In the genomic region with DNA sequence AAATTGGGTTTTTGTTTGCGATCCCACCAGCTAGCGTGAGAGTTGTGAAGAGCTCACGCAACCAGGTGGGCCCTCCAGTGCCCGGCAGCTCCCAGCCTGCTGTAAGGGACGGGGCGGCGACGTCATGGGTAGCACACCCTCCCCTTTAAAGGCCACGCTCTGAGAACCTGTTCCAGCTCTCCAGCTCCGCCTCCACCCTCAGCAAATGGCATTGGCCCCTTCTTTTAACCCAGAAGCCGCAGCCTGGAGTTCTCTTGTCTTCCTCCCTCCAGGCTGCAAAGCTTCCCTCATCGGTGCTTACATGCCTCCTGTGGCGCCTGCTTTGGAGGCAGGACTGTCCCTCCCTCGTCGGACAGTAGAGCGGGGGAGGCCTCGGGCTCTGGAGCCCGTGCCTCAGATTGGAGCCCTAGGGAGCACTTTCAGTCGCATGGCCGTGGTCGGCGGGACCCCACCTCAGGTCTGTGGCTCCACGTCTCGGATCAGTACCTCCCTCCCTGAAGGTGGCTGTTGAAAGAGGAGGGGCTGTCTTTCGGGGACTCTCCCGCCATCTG, we compare ENCODE assay signal across 2 cellular contexts.
TF ChIP-seq lines count a peak whose summit lies in the region.

No MANE protein-coding gene starts in this region.

TF ChIP-seq in GM23338, 12 proteins besides CTCF, POLR2A, EP300 and RAD21 (continues in another document):
- TF ChIP-seq CREB1 (CRISPR knock-in tag; IDR thresholded peaks at IDR 0.05; ENCODE audit: low read depth) = no peak
- no peak for TF ChIP-seq NANOG (IDR thresholded peaks at IDR 0.05; ENCODE audit: borderline replicate concordance)
- TF ChIP-seq, protein P1, sequence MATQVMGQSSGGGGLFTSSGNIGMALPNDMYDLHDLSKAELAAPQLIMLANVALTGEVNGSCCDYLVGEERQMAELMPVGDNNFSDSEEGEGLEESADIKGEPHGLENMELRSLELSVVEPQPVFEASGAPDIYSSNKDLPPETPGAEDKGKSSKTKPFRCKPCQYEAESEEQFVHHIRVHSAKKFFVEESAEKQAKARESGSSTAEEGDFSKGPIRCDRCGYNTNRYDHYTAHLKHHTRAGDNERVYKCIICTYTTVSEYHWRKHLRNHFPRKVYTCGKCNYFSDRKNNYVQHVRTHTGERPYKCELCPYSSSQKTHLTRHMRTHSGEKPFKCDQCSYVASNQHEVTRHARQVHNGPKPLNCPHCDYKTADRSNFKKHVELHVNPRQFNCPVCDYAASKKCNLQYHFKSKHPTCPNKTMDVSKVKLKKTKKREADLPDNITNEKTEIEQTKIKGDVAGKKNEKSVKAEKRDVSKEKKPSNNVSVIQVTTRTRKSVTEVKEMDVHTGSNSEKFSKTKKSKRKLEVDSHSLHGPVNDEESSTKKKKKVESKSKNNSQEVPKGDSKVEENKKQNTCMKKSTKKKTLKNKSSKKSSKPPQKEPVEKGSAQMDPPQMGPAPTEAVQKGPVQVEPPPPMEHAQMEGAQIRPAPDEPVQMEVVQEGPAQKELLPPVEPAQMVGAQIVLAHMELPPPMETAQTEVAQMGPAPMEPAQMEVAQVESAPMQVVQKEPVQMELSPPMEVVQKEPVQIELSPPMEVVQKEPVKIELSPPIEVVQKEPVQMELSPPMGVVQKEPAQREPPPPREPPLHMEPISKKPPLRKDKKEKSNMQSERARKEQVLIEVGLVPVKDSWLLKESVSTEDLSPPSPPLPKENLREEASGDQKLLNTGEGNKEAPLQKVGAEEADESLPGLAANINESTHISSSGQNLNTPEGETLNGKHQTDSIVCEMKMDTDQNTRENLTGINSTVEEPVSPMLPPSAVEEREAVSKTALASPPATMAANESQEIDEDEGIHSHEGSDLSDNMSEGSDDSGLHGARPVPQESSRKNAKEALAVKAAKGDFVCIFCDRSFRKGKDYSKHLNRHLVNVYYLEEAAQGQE (IDR thresholded peaks at IDR 0.05; ENCODE audit: unreplicated experiment) = no peak
- TF ChIP-seq POLR2AphosphoS5 (IDR thresholded peaks at IDR 0.05; ENCODE audit: low read depth) = no peak
- TF ChIP-seq, protein P2, sequence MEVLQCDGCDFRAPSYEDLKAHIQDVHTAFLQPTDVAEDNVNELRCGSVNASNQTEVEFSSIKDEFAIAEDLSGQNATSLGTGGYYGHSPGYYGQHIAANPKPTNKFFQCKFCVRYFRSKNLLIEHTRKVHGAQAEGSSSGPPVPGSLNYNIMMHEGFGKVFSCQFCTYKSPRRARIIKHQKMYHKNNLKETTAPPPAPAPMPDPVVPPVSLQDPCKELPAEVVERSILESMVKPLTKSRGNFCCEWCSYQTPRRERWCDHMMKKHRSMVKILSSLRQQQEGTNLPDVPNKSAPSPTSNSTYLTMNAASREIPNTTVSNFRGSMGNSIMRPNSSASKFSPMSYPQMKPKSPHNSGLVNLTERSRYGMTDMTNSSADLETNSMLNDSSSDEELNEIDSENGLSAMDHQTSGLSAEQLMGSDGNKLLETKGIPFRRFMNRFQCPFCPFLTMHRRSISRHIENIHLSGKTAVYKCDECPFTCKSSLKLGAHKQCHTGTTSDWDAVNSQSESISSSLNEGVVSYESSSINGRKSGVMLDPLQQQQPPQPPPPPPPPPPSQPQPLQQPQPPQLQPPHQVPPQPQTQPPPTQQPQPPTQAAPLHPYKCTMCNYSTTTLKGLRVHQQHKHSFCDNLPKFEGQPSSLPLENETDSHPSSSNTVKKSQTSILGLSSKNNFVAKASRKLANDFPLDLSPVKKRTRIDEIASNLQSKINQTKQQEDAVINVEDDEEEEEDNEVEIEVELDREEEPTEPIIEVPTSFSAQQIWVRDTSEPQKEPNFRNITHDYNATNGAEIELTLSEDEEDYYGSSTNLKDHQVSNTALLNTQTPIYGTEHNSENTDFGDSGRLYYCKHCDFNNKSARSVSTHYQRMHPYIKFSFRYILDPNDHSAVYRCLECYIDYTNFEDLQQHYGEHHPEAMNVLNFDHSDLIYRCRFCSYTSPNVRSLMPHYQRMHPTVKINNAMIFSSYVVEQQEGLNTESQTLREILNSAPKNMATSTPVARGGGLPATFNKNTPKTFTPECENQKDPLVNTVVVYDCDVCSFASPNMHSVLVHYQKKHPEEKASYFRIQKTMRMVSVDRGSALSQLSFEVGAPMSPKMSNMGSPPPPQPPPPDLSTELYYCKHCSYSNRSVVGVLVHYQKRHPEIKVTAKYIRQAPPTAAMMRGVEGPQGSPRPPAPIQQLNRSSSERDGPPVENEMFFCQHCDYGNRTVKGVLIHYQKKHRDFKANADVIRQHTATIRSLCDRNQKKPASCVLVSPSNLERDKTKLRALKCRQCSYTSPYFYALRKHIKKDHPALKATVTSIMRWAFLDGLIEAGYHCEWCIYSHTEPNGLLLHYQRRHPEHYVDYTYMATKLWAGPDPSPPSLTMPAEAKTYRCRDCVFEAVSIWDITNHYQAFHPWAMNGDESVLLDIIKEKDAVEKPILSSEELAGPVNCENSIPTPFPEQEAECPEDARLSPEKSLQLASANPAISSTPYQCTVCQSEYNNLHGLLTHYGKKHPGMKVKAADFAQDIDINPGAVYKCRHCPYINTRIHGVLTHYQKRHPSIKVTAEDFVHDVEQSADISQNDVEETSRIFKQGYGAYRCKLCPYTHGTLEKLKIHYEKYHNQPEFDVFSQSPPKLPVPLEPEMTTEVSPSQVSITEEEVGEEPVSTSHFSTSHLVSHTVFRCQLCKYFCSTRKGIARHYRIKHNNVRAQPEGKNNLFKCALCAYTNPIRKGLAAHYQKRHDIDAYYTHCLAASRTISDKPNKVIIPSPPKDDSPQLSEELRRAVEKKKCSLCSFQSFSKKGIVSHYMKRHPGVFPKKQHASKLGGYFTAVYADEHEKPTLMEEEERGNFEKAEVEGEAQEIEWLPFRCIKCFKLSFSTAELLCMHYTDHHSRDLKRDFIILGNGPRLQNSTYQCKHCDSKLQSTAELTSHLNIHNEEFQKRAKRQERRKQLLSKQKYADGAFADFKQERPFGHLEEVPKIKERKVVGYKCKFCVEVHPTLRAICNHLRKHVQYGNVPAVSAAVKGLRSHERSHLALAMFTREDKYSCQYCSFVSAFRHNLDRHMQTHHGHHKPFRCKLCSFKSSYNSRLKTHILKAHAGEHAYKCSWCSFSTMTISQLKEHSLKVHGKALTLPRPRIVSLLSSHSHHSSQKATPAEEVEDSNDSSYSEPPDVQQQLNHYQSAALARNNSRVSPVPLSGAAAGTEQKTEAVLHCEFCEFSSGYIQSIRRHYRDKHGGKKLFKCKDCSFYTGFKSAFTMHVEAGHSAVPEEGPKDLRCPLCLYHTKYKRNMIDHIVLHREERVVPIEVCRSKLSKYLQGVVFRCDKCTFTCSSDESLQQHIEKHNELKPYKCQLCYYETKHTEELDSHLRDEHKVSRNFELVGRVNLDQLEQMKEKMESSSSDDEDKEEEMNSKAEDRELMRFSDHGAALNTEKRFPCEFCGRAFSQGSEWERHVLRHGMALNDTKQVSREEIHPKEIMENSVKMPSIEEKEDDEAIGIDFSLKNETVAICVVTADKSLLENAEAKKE (CRISPR knock-in tag; IDR thresholded peaks at IDR 0.05) = no peak
- TF ChIP-seq STAT1 (IDR thresholded peaks at IDR 0.05; ENCODE audit: unreplicated experiment) = no peak
- no peak for TF ChIP-seq ZNF114 (CRISPR knock-in tag; IDR thresholded peaks at IDR 0.05)
- TF ChIP-seq EZH2phosphoT487 (IDR thresholded peaks at IDR 0.05; ENCODE audit: unreplicated experiment) = no peak
- no peak for TF ChIP-seq JUNB (IDR thresholded peaks at IDR 0.05; ENCODE audit: unreplicated experiment)
- no peak for TF ChIP-seq EZH2 (IDR thresholded peaks at IDR 0.05; ENCODE audit: low read depth, unreplicated experiment)

TF ChIP-seq in HepG2, 621 proteins besides CTCF, POLR2A, EP300 and RAD21:
- peak; percentile 31 for TF ChIP-seq AGO2 (optimal IDR thresholded peaks at IDR 0.05; ENCODE audit: low read depth, low read length)
- TF ChIP-seq ZNF788 (CRISPR knock-in tag; IDR thresholded peaks at IDR 0.05; ENCODE audit: borderline replicate concordance) = no peak
